In the genomic region with DNA sequence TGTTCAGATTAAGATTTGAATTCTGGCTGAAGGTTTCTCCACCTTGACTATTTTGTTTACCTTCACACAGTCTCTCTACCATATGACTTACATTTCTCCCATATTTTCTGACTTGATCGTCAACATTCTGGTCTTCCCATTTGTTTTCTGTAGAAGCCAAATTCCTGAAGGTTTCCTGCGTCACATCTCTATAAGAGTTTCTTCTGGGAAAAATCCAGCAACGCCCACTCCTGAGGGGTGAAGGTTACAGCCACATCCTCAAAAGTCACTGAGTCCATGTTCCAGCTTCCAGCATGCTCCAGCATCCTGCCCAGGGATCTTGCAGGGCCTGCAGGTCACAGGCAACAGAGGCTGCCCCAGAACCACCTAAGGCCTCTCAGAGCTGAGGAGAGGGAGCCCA, we compare ENCODE assay signal across 16 cellular contexts.
"Had no signal": no experiment of that assay in that cellular context is flagged by ENCODE, and none has a peak within 500 bp of the region (broad histone marks: within the 10 kb centered on the region; RNA-seq: fewer than 3 reads in every experiment).

No MANE protein-coding gene starts in this region.

- H3K27me3 Mint-ChIP-seq: activated B cell treated with CpG ODN at 0.5 μM for 24 hours; activated CD4-positive, alpha-beta T cell treated with anti-CD3 and anti-CD28 coated beads, Interleukin-2, amount 10 ng/mL, durations not matched to agents 24 days and 14 days; activated naive CD4-positive, alpha-beta T cell treated with anti-CD3 and anti-CD28 coated beads, Interleukin-2, amount 10 ng/mL, durations not matched to agents 7 days and 5 days; central memory CD8-positive, alpha-beta T cell; dendritic cell treated with granulocyte-macrophage colony-stimulating factor and Interleukin-4, amounts not matched to agents 40 ng/mL and 50 ng/mL, for 4 days; stimulated activated naive CD8-positive, alpha-beta T cell treated with anti-CD3 and anti-CD28 coated beads, Interleukin-15, Interleukin-2, amounts not matched to agents 100 ng/mL and 50 ng/mL, for 24 hours had no signal

- H3K36me3 ChIP-seq: ovary had no signal

- H3K27ac ChIP-seq: adrenal gland, body of pancreas, ovary had no signal

- H3K9me3 ChIP-seq: adrenal gland, body of pancreas, ovary had no signal

- H3K4me1 ChIP-seq: adrenal gland, body of pancreas had no signal

- H3K4me3 Mint-ChIP-seq: activated B cell treated with CpG ODN at 0.5 μM for 24 hours; activated CD4-positive, alpha-beta T cell treated with anti-CD3 and anti-CD28 coated beads, Interleukin-2, amount 10 ng/mL, durations not matched to agents 24 days and 14 days; activated naive CD4-positive, alpha-beta T cell treated with anti-CD3 and anti-CD28 coated beads, Interleukin-2, amount 10 ng/mL, durations not matched to agents 7 days and 5 days; central memory CD8-positive, alpha-beta T cell; dendritic cell treated with granulocyte-macrophage colony-stimulating factor and Interleukin-4, amounts not matched to agents 40 ng/mL and 50 ng/mL, for 4 days; nephron progenitor cell; stimulated activated naive CD8-positive, alpha-beta T cell treated with anti-CD3 and anti-CD28 coated beads, Interleukin-15, Interleukin-2, amounts not matched to agents 100 ng/mL and 50 ng/mL, for 24 hours; T-helper 1 cell treated with Interleukin-12 subunit alpha and Interleukin-12 subunit beta and Interleukin-4 antibody, amounts not matched to agents 30 μg/mL and 1 μg/mL, for 36 hours had no signal

- H3K27me3 ChIP-seq: adrenal gland, body of pancreas, ovary had no signal

- H3K9me3 Mint-ChIP-seq: activated CD4-positive, alpha-beta T cell treated with anti-CD3 and anti-CD28 coated beads, Interleukin-2, amount 10 ng/mL, durations not matched to agents 24 days and 14 days; activated naive CD4-positive, alpha-beta T cell treated with anti-CD3 and anti-CD28 coated beads, Interleukin-2, amount 10 ng/mL, durations not matched to agents 7 days and 5 days; activated T-helper 2 cell treated with anti-CD3 and anti-CD28 coated beads, Interferon-gamma antibody, Interleukin-2, Interleukin-4, amounts not matched to agents 10 μg/mL and 5 μg/mL and 100 μg/mL, durations not matched to agents 14 hours and 24 hours and 36 hours; central memory CD8-positive, alpha-beta T cell; stimulated activated naive CD8-positive, alpha-beta T cell treated with anti-CD3 and anti-CD28 coated beads, Interleukin-15, Interleukin-2, amounts not matched to agents 100 ng/mL and 50 ng/mL, for 24 hours; T-helper 1 cell treated with Interleukin-12 subunit alpha and Interleukin-12 subunit beta and Interleukin-4 antibody, amounts not matched to agents 30 μg/mL and 1 μg/mL, for 36 hours had no signal

- H3K27ac Mint-ChIP-seq: activated B cell treated with CpG ODN at 0.5 μM for 24 hours; activated CD4-positive, alpha-beta T cell treated with anti-CD3 and anti-CD28 coated beads, Interleukin-2, amount 10 ng/mL, durations not matched to agents 24 days and 14 days; activated naive CD4-positive, alpha-beta T cell treated with anti-CD3 and anti-CD28 coated beads, Interleukin-2, amount 10 ng/mL, durations not matched to agents 7 days and 5 days; activated T-helper 2 cell treated with anti-CD3 and anti-CD28 coated beads, Interferon-gamma antibody, Interleukin-2, Interleukin-4, amounts not matched to agents 10 μg/mL and 5 μg/mL and 100 μg/mL, durations not matched to agents 14 hours and 24 hours and 36 hours; dendritic cell treated with granulocyte-macrophage colony-stimulating factor and Interleukin-4, amounts not matched to agents 40 ng/mL and 50 ng/mL, for 4 days; nephron progenitor cell; stimulated activated naive CD8-positive, alpha-beta T cell treated with anti-CD3 and anti-CD28 coated beads, Interleukin-15, Interleukin-2, amounts not matched to agents 100 ng/mL and 50 ng/mL, for 24 hours; T-helper 1 cell treated with Interleukin-12 subunit alpha and Interleukin-12 subunit beta and Interleukin-4 antibody, amounts not matched to agents 30 μg/mL and 1 μg/mL, for 36 hours had no signal

- H3K4me3 ChIP-seq: adrenal gland, body of pancreas, ovary had no signal

- H3K4me1 Mint-ChIP-seq: activated B cell treated with CpG ODN at 0.5 μM for 24 hours; activated CD4-positive, alpha-beta T cell treated with anti-CD3 and anti-CD28 coated beads, Interleukin-2, amount 10 ng/mL, durations not matched to agents 24 days and 14 days; activated naive CD4-positive, alpha-beta T cell treated with anti-CD3 and anti-CD28 coated beads, Interleukin-2, amount 10 ng/mL, durations not matched to agents 7 days and 5 days; central memory CD8-positive, alpha-beta T cell; nephron progenitor cell had no signal

- DNase-seq: activated B cell treated with CpG ODN at 0.5 μM for 24 hours; activated CD4-positive, alpha-beta T cell treated with anti-CD3 and anti-CD28 coated beads, Interleukin-2, amount 10 ng/mL, durations not matched to agents 24 days and 14 days; activated naive CD4-positive, alpha-beta T cell treated with anti-CD3 and anti-CD28 coated beads, Interleukin-2, amount 10 ng/mL, durations not matched to agents 7 days and 5 days; activated T-cell treated with anti-CD3 and anti-CD28 coated beads for 4 hours; adrenal gland; body of pancreas; erythroblast; nephron progenitor cell; ovary; stimulated activated CD4-positive, alpha-beta T cell treated with anti-CD3 and anti-CD28 coated beads, Interleukin-15, amount 100 ng/mL, for 24 hours; stimulated activated CD4-positive, alpha-beta T cell treated with anti-CD3 and anti-CD28 coated beads, Interleukin-4, amount 100 ng/mL, for 24 hours had no signal
